Comparison of ENCODE assay signal across 1 cellular context in the genomic region with DNA sequence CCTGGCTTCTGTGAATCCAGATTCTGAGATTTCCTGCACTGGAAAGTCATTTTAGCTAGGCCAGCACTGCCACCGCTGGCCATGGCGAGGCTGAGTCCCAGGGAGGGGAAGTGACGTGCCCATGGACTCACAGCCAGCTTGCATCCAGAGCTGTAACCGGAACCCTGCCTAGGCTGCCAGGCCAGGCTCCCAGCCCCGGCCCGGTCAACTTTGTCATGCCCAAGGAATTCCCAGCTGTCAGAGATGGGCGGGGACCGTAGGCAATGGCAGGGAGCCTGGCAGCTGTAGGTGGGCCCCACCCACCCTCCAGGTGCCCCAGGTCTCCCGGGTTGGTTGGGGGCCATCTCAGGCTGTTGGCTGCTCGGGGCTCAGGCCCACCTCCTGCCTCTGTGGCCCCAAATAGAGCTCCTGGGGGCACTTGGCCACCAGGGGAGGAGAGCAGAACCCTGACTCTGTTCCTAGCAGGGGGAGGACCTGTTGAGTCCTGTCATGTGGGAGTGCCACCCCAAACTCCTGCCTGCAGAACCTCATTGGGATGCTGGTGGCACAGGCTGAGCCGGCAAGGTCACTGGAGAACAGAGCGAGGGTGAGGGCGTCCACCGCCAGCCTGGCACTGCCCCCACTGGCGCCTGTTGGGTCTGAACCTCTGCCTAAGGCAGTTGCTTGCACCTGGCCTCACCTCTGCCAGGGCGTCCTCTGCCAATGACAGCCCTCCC.
A peak's percentile ranks its signal among the peaks of the same experiment; 100 is the strongest.
TF ChIP-seq lines count a peak whose summit lies in the region.

No MANE protein-coding gene starts in this region.

TF ChIP-seq in HCT116, 20 proteins besides CTCF, POLR2A, EP300 and RAD21:
- TF ChIP-seq, protein P1, sequence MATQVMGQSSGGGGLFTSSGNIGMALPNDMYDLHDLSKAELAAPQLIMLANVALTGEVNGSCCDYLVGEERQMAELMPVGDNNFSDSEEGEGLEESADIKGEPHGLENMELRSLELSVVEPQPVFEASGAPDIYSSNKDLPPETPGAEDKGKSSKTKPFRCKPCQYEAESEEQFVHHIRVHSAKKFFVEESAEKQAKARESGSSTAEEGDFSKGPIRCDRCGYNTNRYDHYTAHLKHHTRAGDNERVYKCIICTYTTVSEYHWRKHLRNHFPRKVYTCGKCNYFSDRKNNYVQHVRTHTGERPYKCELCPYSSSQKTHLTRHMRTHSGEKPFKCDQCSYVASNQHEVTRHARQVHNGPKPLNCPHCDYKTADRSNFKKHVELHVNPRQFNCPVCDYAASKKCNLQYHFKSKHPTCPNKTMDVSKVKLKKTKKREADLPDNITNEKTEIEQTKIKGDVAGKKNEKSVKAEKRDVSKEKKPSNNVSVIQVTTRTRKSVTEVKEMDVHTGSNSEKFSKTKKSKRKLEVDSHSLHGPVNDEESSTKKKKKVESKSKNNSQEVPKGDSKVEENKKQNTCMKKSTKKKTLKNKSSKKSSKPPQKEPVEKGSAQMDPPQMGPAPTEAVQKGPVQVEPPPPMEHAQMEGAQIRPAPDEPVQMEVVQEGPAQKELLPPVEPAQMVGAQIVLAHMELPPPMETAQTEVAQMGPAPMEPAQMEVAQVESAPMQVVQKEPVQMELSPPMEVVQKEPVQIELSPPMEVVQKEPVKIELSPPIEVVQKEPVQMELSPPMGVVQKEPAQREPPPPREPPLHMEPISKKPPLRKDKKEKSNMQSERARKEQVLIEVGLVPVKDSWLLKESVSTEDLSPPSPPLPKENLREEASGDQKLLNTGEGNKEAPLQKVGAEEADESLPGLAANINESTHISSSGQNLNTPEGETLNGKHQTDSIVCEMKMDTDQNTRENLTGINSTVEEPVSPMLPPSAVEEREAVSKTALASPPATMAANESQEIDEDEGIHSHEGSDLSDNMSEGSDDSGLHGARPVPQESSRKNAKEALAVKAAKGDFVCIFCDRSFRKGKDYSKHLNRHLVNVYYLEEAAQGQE (IDR thresholded peaks at IDR 0.05; ENCODE audit: low read depth) = no peak
- TF ChIP-seq YY1 (IDR thresholded peaks at IDR 0.05; ENCODE audit: extremely low read depth, insufficient replicate concordance, low read depth, low read length) (peak; percentile 53), EGR1 (IDR thresholded peaks at IDR 0.05; ENCODE audit: low read depth) (no peak), POLR2AphosphoS5 (IDR thresholded peaks at IDR 0.05; ENCODE audit: low read depth, low read length) (peak; percentile 69), EZH2 (IDR thresholded peaks at IDR 0.05) (no peak), SRF (IDR thresholded peaks at IDR 0.05; ENCODE audit: low read depth) (no peak), JUND (IDR thresholded peaks at IDR 0.05) (no peak), ZBTB33 (IDR thresholded peaks at IDR 0.05; ENCODE audit: extremely low read depth, insufficient replicate concordance, low read length) (no peak), ZNF274 (IDR thresholded peaks at IDR 0.05; ENCODE audit: low read depth, low read length) (no peak), EZH2phosphoT487 (IDR thresholded peaks at IDR 0.05; ENCODE audit: borderline replicate concordance) (no peak), MAX (IDR thresholded peaks at IDR 0.05) (peak; percentile 63), CEBPB (IDR thresholded peaks at IDR 0.05; ENCODE audit: low read depth) (no peak), FOSL1 (IDR thresholded peaks at IDR 0.05; ENCODE audit: low read depth) (no peak), ELF1 (IDR thresholded peaks at IDR 0.05; ENCODE audit: borderline replicate concordance, low read depth) (no peak), SP1 (IDR thresholded peaks at IDR 0.05; ENCODE audit: low read depth) (peak; percentile 66), ATF3 (IDR thresholded peaks at IDR 0.05) (no peak), CBX3 (IDR thresholded peaks at IDR 0.05; ENCODE audit: low read depth) (0 out of 2 replicates have a peak, but pooled peaks have one; percentile 45), SIN3A (IDR thresholded peaks at IDR 0.05; ENCODE audit: low read depth) (peak; percentile 85), ZFX (IDR thresholded peaks at IDR 0.05) (0 out of 2 replicates have a peak, but pooled peaks have one; percentile 24), TCF7L2 (IDR thresholded peaks at IDR 0.05; ENCODE audit: borderline replicate concordance, extremely low read depth, insufficient read depth, insufficient read length) (no peak)
TF ChIP-seq in HCT116: peak in this region for 7.
